20 cellular contexts compared by ENCODE assay signal in the genomic region with DNA sequence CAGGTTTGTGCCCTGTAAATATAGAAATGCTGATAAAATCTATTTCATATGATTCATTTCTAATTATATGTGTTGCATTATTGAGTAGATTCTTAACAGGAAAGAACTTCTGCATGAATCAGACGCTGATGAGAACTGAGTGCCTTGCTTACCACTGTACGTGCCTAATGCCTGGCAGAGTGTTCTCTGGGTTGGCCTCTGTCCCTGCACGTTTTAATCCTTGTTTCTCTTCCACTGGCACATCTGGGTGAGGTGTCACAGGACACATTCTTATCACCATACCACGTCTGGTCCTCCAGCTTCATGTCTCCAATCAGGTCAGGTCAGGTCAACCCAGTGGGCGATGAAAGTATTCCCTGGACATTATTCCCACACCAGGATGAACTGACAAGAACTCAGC. TPM values are rescaled to one million over a fixed set of nuclear protein-coding genes. Genes with fewer than 3 reads are reported as not detected.
A peak's percentile ranks its signal among the peaks of the same experiment; 100 is the strongest.
DNase-seq lines count a peak whose midpoint lies in the region; FAIRE-seq and TF ChIP-seq lines count a peak whose summit lies in the region.
"Had no signal": no experiment of that assay in that cellular context is flagged by ENCODE, and none has a peak within 500 bp of the region (broad histone marks: within the 10 kb centered on the region; RNA-seq: fewer than 3 reads in every experiment).

No MANE protein-coding gene starts in this region.

- TF ChIP-seq CTCF in VCaP (conservative IDR thresholded peaks at IDR 0.05): no peak
- no peak for TF ChIP-seq CTCF in fibroblast of the aortic adventitia (IDR thresholded peaks at IDR 0.05; ENCODE audit: insufficient read depth, low read length)

- H3K27ac ChIP-seq in VCaP: peak overlapping the region; percentile 67
- H3K27ac ChIP-seq: adrenal gland, C4-2B, spleen had no signal

- DNase-seq in GM04503 (ENCODE audit: low read depth) (peak; percentile 66), fibroblast of the aortic adventitia (ENCODE audit: low read depth) (peak; percentile 32), skeletal muscle cell (ENCODE audit: low read depth) (peak; percentile 21), HuH-7.5 (ENCODE audit: low spot score) (no peak), NCI-H2171 treated with DMSO at 0.1 percent for 48 hours (lab: John Stamatoyannopoulos, UW) (no peak), frontal cortex (ENCODE audit: low spot score in 2 of 2) (no peak)
- DNase-seq in stimulated activated CD4-positive, alpha-beta T cell treated with anti-CD3 and anti-CD28 coated beads, Interleukin-12 subunit alpha, Interleukin-12 subunit beta, amount 100 ng/mL, for 4 hours: no peak
- DNase-seq: activated CD4-positive, alpha-beta T cell treated with anti-CD3 and anti-CD28 coated beads, Interleukin-2, amount 10 ng/mL, durations not matched to agents 7 days and 5 days; activated CD8-positive, alpha-beta memory T cell treated with anti-CD3 and anti-CD28 coated beads, Interleukin-2, amount 50 U/mL, for 4 hours; activated effector memory CD4-positive, alpha-beta T cell treated with Interleukin-2 at 50 U/mL for 16 hours; DMS153; glutamatergic neuron; NCI-H446 treated with DMSO at 0.1 percent for 48 hours; NK-92 treated with Interleukin-12 subunit alpha and Interleukin-12 subunit beta, amount 100 ng/mL, for 24 hours; RPMI8226; spleen had no signal

- no peak overlapping the region for H3K4me3 ChIP-seq in fibroblast of the aortic adventitia (ENCODE audit: low read depth, low read length)
- H3K4me3 ChIP-seq in skeletal muscle cell (ENCODE audit: low read depth, low read length): no peak overlapping the region
- H3K4me3 ChIP-seq: adrenal gland, spleen had no signal

- FAIRE-seq in frontal cortex (lab: Jason Lieb, UNC): no peak
- FAIRE-seq: HepG2 had no signal

RNA-seq across cellular contexts. Expression of a gene that starts 53.6 kb away (rescaled TPM):
- 22.3 and 41.8 TPM in 2 replicates for total RNA-seq in fibroblast of the aortic adventitia (ENCODE audit: low replicate concordance)
- 12.2 TPM for total RNA-seq in frontal cortex

Comparison
In these comparisons a context has a peak if more than half of its experiments do, and no peak if none do; other contexts are left out.
1. DNase-seq: peak in GM04503 (single experiment), fibroblast of the aortic adventitia (single experiment) and skeletal muscle cell (single experiment); none in HuH-7.5 (single experiment), NCI-H2171 treated with DMSO at 0.1 percent for 48 hours (single experiment), stimulated activated CD4-positive, alpha-beta T cell treated with anti-CD3 and anti-CD28 coated beads, Interleukin-12 subunit alpha, Interleukin-12 subunit beta, amount 100 ng/mL, for 4 hours (single experiment) and frontal cortex (0 of 2).